37 cellular contexts compared by ENCODE assay signal in the genomic region with DNA sequence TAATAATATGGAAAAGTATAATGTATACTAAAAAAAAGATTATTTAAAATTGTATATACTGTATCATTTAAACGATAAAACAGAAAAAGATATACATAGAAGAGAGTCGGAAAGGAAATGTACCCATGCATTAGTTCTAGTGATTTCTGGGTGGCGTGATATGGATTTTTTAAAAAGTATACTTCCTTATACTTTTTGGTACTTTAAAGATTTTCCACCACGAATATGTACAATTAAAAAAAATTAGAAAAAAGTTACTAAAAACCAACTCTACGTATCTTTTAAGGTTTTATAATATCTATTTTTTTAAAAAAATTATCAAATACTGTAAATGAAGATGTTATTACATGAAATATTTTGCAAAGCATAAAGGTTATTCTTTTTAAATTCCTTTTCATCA.
"Had no signal": no experiment of that assay in that cellular context is flagged by ENCODE, and none has a peak within 500 bp of the region (broad histone marks: within the 10 kb centered on the region; RNA-seq: fewer than 3 reads in every experiment).

No MANE protein-coding gene starts in this region.

- H3K9me3 ChIP-seq: ascending aorta had no signal

- ATAC-seq: activated CD8-positive, alpha-beta T cell treated with anti-CD3 and anti-CD28 coated beads for 36 hours; activated naive CD4-positive, alpha-beta T cell treated with anti-CD3 and anti-CD28 coated beads, Interleukin-2, amount 50 U/mL, for 72 hours; activated T-cell treated with anti-CD3 and anti-CD28 coated beads, Interleukin-2, amount 50 U/mL, for 4 hours; activated T-cell treated with anti-CD3 and anti-CD28 coated beads, Interleukin-2, amount 50 U/mL, for 72 hours; activated T-helper 17 cell treated with anti-CD3 and anti-CD28 coated beads, Interleukin-2, amount 50 U/mL, for 72 hours had no signal

- H3K27me3 Mint-ChIP-seq: activated B cell treated with CpG ODN at 0.5 μM for 24 hours; activated CD4-positive, alpha-beta memory T cell treated with anti-CD3 and anti-CD28 coated beads for 36 hours; activated CD4-positive, alpha-beta T cell treated with anti-CD3 and anti-CD28 coated beads, Interleukin-2, amount 10 ng/mL, durations not matched to agents 24 days and 14 days; activated CD8-positive, alpha-beta T cell treated with anti-CD3 and anti-CD28 coated beads for 36 hours; activated naive CD8-positive, alpha-beta T cell treated with anti-CD3 and anti-CD28 coated beads for 36 hours; activated T-helper 17 cell treated with anti-CD3 and anti-CD28 coated beads, Interleukin-2, amount 50 U/mL, for 72 hours; central memory CD8-positive, alpha-beta T cell had no signal

- H3K27me3 ChIP-seq: ascending aorta, cardiac muscle cell had no signal

- H3K27ac ChIP-seq: ascending aorta, cardiac muscle cell, VCaP had no signal

- H3K27ac Mint-ChIP-seq: activated B cell treated with CpG ODN at 0.5 μM for 24 hours; activated CD4-positive, alpha-beta memory T cell treated with anti-CD3 and anti-CD28 coated beads for 36 hours; activated CD8-positive, alpha-beta T cell treated with anti-CD3 and anti-CD28 coated beads for 36 hours; activated naive CD4-positive, alpha-beta T cell treated with anti-CD3 and anti-CD28 coated beads for 36 hours; activated naive CD8-positive, alpha-beta T cell treated with anti-CD3 and anti-CD28 coated beads for 36 hours; activated T-helper 1 cell treated with anti-CD3 and anti-CD28 coated beads, Interleukin-12 subunit alpha, Interleukin-12 subunit beta, Interleukin-2, Interleukin-4 antibody, amounts not matched to agents 30 ng/mL and 10 ng/mL and 1 ng/mL, durations not matched to agents 14 hours and 24 hours and 36 hours; T-helper 1 cell treated with Interleukin-12 subunit alpha and Interleukin-12 subunit beta and Interleukin-4 antibody, amounts not matched to agents 30 μg/mL and 1 μg/mL, for 36 hours; T-helper 2 cell treated with Interferon-gamma antibody and Interleukin-4, amounts not matched to agents 5 μg/mL and 100 μg/mL, for 36 hours had no signal

- DNase-seq: activated B cell treated with CpG ODN at 0.5 μM for 24 hours; activated CD4-positive, alpha-beta memory T cell treated with anti-CD3 and anti-CD28 coated beads for 36 hours; activated CD4-positive, alpha-beta T cell treated with anti-CD3 and anti-CD28 coated beads for 4 hours; activated CD4-positive, alpha-beta T cell treated with anti-CD3 and anti-CD28 coated beads, Interleukin-2, amount 10 ng/mL, durations not matched to agents 24 days and 14 days; activated CD4-positive, alpha-beta T cell treated with anti-CD3 and anti-CD28 coated beads, Interleukin-2, amount 50 U/mL, for 1 hour; activated CD4-positive, alpha-beta T cell treated with anti-CD3 and anti-CD28 coated beads, Interleukin-2, amount 50 U/mL, for 4 hours; activated CD4-positive, CD25-positive, alpha-beta regulatory T cell treated with anti-CD3 and anti-CD28 coated beads, Interleukin-2, amount 50 U/mL, for 72 hours; activated CD8-positive, alpha-beta memory T cell treated with anti-CD3 and anti-CD28 coated beads, Interleukin-2, amount 50 U/mL, for 4 hours; activated CD8-positive, alpha-beta T cell treated with anti-CD3 and anti-CD28 coated beads for 36 hours; activated gamma-delta T cell treated with Interleukin-2 at 50 U/mL for 16 hours; activated naive CD4-positive, alpha-beta T cell; activated naive CD4-positive, alpha-beta T cell treated with anti-CD3 and anti-CD28 coated beads for 36 hours; activated naive CD4-positive, alpha-beta T cell treated with anti-CD3 and anti-CD28 coated beads, Interleukin-2, amount 50 U/mL, for 16 hours; activated naive CD8-positive, alpha-beta T cell treated with anti-CD3 and anti-CD28 coated beads for 36 hours; activated T-cell treated with anti-CD3 and anti-CD28 coated beads for 4 hours; activated T-cell treated with anti-CD3 and anti-CD28 coated beads, Interleukin-2, amount 50 U/mL, for 1 hour; activated T-cell treated with anti-CD3 and anti-CD28 coated beads, Interleukin-2, amount 50 U/mL, for 4 hours; activated T-cell treated with anti-CD3 and anti-CD28 coated beads, Interleukin-2, amount 50 U/mL, for 72 hours; amygdala; anterior cingulate cortex; caudate nucleus; cerebellar nuclear complex; T-helper 1 cell; T-helper 2 cell; T-helper 9 cell had no signal

- H3K4me3 ChIP-seq: ascending aorta, cardiac muscle cell had no signal

- FAIRE-seq: bronchial epithelial cell, TTC549 had no signal

- H3K9me3 Mint-ChIP-seq: activated B cell treated with CpG ODN at 0.5 μM for 24 hours; activated CD4-positive, alpha-beta memory T cell treated with anti-CD3 and anti-CD28 coated beads for 36 hours; activated CD4-positive, alpha-beta T cell treated with anti-CD3 and anti-CD28 coated beads, Interleukin-2, amount 10 ng/mL, durations not matched to agents 24 days and 14 days; activated CD8-positive, alpha-beta T cell treated with anti-CD3 and anti-CD28 coated beads for 36 hours; activated naive CD4-positive, alpha-beta T cell treated with anti-CD3 and anti-CD28 coated beads for 36 hours; activated naive CD4-positive, alpha-beta T cell treated with anti-CD3 and anti-CD28 coated beads, Interleukin-2, amount 50 U/mL, for 72 hours; activated naive CD8-positive, alpha-beta T cell treated with anti-CD3 and anti-CD28 coated beads for 36 hours; activated T-cell treated with anti-CD3 and anti-CD28 coated beads, Interleukin-2, amount 50 U/mL, for 4 hours; activated T-cell treated with anti-CD3 and anti-CD28 coated beads, Interleukin-2, amount 50 U/mL, for 72 hours; activated T-helper 1 cell treated with anti-CD3 and anti-CD28 coated beads, Interleukin-12 subunit alpha, Interleukin-12 subunit beta, Interleukin-2, Interleukin-4 antibody, amounts not matched to agents 30 ng/mL and 10 ng/mL and 1 ng/mL, durations not matched to agents 14 hours and 24 hours and 36 hours; activated T-helper 17 cell treated with anti-CD3 and anti-CD28 coated beads, Interleukin-2, amount 50 U/mL, for 72 hours; brain; central memory CD8-positive, alpha-beta T cell; T-helper 1 cell treated with Interleukin-12 subunit alpha and Interleukin-12 subunit beta and Interleukin-4 antibody, amounts not matched to agents 30 μg/mL and 1 μg/mL, for 36 hours; T-helper 2 cell treated with Interferon-gamma antibody and Interleukin-4, amounts not matched to agents 5 μg/mL and 100 μg/mL, for 36 hours had no signal

- H3K4me3 Mint-ChIP-seq: activated B cell treated with CpG ODN at 0.5 μM for 24 hours; activated CD4-positive, alpha-beta memory T cell treated with anti-CD3 and anti-CD28 coated beads for 36 hours; activated CD4-positive, alpha-beta T cell treated with anti-CD3 and anti-CD28 coated beads, Interleukin-2, amount 10 ng/mL, durations not matched to agents 24 days and 14 days; activated CD8-positive, alpha-beta T cell treated with anti-CD3 and anti-CD28 coated beads for 36 hours; activated naive CD4-positive, alpha-beta T cell treated with anti-CD3 and anti-CD28 coated beads for 36 hours; activated naive CD8-positive, alpha-beta T cell treated with anti-CD3 and anti-CD28 coated beads for 36 hours; activated T-cell treated with anti-CD3 and anti-CD28 coated beads, Interleukin-2, amount 50 U/mL, for 4 hours; activated T-cell treated with anti-CD3 and anti-CD28 coated beads, Interleukin-2, amount 50 U/mL, for 72 hours; activated T-helper 1 cell treated with anti-CD3 and anti-CD28 coated beads, Interleukin-12 subunit alpha, Interleukin-12 subunit beta, Interleukin-2, Interleukin-4 antibody, amounts not matched to agents 30 ng/mL and 10 ng/mL and 1 ng/mL, durations not matched to agents 14 hours and 24 hours and 36 hours; activated T-helper 17 cell treated with anti-CD3 and anti-CD28 coated beads, Interleukin-2, amount 50 U/mL, for 72 hours; brain; central memory CD8-positive, alpha-beta T cell; T-helper 1 cell treated with Interleukin-12 subunit alpha and Interleukin-12 subunit beta and Interleukin-4 antibody, amounts not matched to agents 30 μg/mL and 1 μg/mL, for 36 hours; T-helper 2 cell treated with Interferon-gamma antibody and Interleukin-4, amounts not matched to agents 5 μg/mL and 100 μg/mL, for 36 hours had no signal
